Comparison of ENCODE assay signal across 28 cellular contexts in the genomic region with DNA sequence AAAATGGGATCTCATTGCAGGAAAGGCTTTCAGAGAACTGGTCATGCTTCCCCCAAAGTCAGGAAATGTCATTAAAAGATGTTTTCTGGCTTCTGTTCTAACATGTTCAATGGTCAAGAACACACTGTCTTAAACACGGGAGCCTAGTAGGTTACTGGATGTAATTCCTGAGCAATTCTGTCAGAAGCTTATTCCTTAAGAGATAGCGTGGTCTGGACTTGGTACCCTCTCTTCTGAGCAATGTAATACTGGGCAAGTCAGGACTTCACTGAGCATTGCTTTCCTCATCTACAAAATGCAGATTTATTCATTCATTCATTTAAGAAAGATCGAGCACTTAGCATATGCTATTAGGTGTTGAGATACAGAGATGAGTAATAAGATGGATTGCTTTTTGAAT.
"Had no signal": no experiment of that assay in that cellular context is flagged by ENCODE, and none has a peak within 500 bp of the region (broad histone marks: within the 10 kb centered on the region; RNA-seq: fewer than 3 reads in every experiment).

No MANE protein-coding gene starts in this region.

- H3K27me3 ChIP-seq: body of pancreas, cardiac muscle cell, colonic mucosa, esophagus muscularis mucosa, neural progenitor cell, right atrium auricular region, spleen, uterus had no signal

- H3K36me3 Mint-ChIP-seq: memory B cell; naive thymus-derived CD8-positive, alpha-beta T cell; neural progenitor cell had no signal

- H3K4me1 ChIP-seq: body of pancreas, colonic mucosa, esophagus muscularis mucosa, parathyroid adenoma, right atrium auricular region, spleen, uterus had no signal

- H3K27ac ChIP-seq: body of pancreas, cardiac muscle cell, colonic mucosa, esophagus muscularis mucosa, neural progenitor cell, parathyroid adenoma, right atrium auricular region, spleen, uterus had no signal

- DNase-seq: activated B cell treated with CpG ODN at 0.5 μM for 24 hours; activated CD4-positive, alpha-beta T cell treated with anti-CD3 and anti-CD28 coated beads, Interleukin-2, amount 50 U/mL, for 1 hour; activated CD8-positive, alpha-beta T cell treated with anti-CD3 and anti-CD28 coated beads for 36 hours; activated T-cell treated with anti-CD3 and anti-CD28 coated beads, Interleukin-2, amount 50 U/mL, for 48 hours; anterior cingulate cortex; body of pancreas; cerebellar nuclear complex; colonic mucosa; effector CD8-positive, alpha-beta T cell; kidney; left colon; naive thymus-derived CD8-positive, alpha-beta T cell; occipital lobe; spleen; stimulated activated naive CD4-positive, alpha-beta T cell treated with Interleukin-2 at 50 U/mL for 16 hours; T-helper 1 cell; trophoblast cell; uterus had no signal

- H3K4me3 ChIP-seq: body of pancreas, cardiac muscle cell, colonic mucosa, esophagus muscularis mucosa, neural progenitor cell, right atrium auricular region, spleen, uterus had no signal

- H3K9me3 ChIP-seq: body of pancreas, colonic mucosa, esophagus muscularis mucosa, right atrium auricular region, spleen, uterus had no signal

- H3K9me3 Mint-ChIP-seq: activated B cell treated with CpG ODN at 0.5 μM for 24 hours; activated CD8-positive, alpha-beta T cell treated with anti-CD3 and anti-CD28 coated beads for 36 hours; activated T-helper 2 cell treated with anti-CD3 and anti-CD28 coated beads, Interferon-gamma antibody, Interleukin-2, Interleukin-4, amounts not matched to agents 10 μg/mL and 5 μg/mL and 100 μg/mL, durations not matched to agents 14 hours and 24 hours and 36 hours; memory B cell; naive thymus-derived CD8-positive, alpha-beta T cell; neural progenitor cell; T-helper 2 cell treated with Interferon-gamma antibody and Interleukin-4, amounts not matched to agents 5 μg/mL and 100 μg/mL, for 36 hours had no signal

- H2AFZ ChIP-seq: neural progenitor cell, parathyroid adenoma had no signal

- H3K4me3 Mint-ChIP-seq: activated B cell treated with CpG ODN at 0.5 μM for 24 hours; activated CD8-positive, alpha-beta T cell treated with anti-CD3 and anti-CD28 coated beads for 36 hours; memory B cell; naive thymus-derived CD8-positive, alpha-beta T cell; neural progenitor cell; T-helper 2 cell treated with Interferon-gamma antibody and Interleukin-4, amounts not matched to agents 5 μg/mL and 100 μg/mL, for 36 hours had no signal

- H3K27ac Mint-ChIP-seq: activated B cell treated with CpG ODN at 0.5 μM for 24 hours; activated CD8-positive, alpha-beta T cell treated with anti-CD3 and anti-CD28 coated beads for 36 hours; activated naive CD4-positive, alpha-beta T cell treated with anti-CD3 and anti-CD28 coated beads, Interleukin-2, amount 50 U/mL, for 72 hours; activated T-helper 2 cell treated with anti-CD3 and anti-CD28 coated beads, Interferon-gamma antibody, Interleukin-2, Interleukin-4, amounts not matched to agents 10 μg/mL and 5 μg/mL and 100 μg/mL, durations not matched to agents 14 hours and 24 hours and 36 hours; memory B cell; naive thymus-derived CD8-positive, alpha-beta T cell; neural progenitor cell; T-helper 2 cell treated with Interferon-gamma antibody and Interleukin-4, amounts not matched to agents 5 μg/mL and 100 μg/mL, for 36 hours had no signal

- H3K27me3 Mint-ChIP-seq: activated B cell treated with CpG ODN at 0.5 μM for 24 hours; memory B cell; naive thymus-derived CD8-positive, alpha-beta T cell had no signal

- FAIRE-seq: frontal cortex, kidney had no signal

- ATAC-seq: activated CD8-positive, alpha-beta T cell treated with anti-CD3 and anti-CD28 coated beads for 36 hours; activated naive CD4-positive, alpha-beta T cell treated with anti-CD3 and anti-CD28 coated beads, Interleukin-2, amount 50 U/mL, for 72 hours; body of pancreas; left colon; naive thymus-derived CD8-positive, alpha-beta T cell had no signal

- H3K4me2 ChIP-seq: neural progenitor cell had no signal

- H3K4me1 Mint-ChIP-seq: activated B cell treated with CpG ODN at 0.5 μM for 24 hours, memory B cell, neural progenitor cell had no signal

- H3K79me2 ChIP-seq: parathyroid adenoma had no signal

- H3K9ac ChIP-seq: neural progenitor cell, parathyroid adenoma had no signal

- H3K36me3 ChIP-seq: cardiac muscle cell, colonic mucosa, esophagus muscularis mucosa, neural progenitor cell, right atrium auricular region, spleen, uterus had no signal
